ENCODE assay signal across 19 cellular contexts in the genomic region with DNA sequence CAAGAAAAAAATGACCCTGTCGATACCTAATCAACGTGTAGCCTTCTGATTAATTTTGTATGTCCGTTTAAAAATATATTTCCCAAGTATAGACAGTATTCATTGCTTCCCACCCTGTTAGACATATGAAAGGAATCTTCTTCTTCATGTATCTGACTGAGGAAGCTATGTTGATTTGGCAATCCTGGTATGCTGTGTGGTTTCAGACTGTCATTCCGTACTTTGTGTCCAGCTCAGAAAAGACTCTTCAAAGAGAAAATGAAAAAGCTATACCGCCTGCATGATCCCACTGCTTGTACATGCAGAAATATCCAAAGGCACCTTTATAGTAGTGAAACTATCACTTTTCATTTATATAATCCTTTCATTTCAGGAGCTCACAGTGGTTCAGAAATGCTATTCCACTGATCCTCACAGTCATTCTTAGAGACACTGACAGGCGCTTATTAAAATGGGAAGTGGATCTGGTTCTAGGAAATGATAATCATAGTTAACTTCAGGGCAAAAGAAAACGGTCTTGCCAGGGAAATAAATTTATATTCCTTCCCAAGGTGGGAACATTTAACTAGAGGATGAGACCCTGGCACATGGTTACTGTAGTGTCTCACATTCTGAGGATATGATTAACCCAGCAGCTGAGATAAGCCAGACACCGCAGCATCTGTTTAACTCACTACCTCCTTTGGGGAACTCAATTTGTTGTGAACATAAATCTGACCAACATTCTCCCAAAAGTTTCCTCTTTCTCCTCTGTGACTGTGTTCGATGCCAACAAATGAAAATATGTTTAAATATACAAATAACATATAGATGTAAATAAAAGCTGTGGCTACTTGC.
A peak's percentile ranks its signal among the peaks of the same experiment; 100 is the strongest.
DNase-seq lines count a peak whose midpoint lies in the region; ATAC-seq and TF ChIP-seq lines count a peak whose summit lies in the region.
"Had no signal": no experiment of that assay in that cellular context is flagged by ENCODE, and none has a peak within 500 bp of the region (broad histone marks: within the 10 kb centered on the region; RNA-seq: fewer than 3 reads in every experiment).

No MANE protein-coding gene starts in this region.

- ATAC-seq in HG03139 (IDR thresholded peaks at IDR 0.05; ENCODE audit: unreplicated experiment) = no peak
- ATAC-seq: activated naive CD8-positive, alpha-beta T cell treated with anti-CD3 and anti-CD28 coated beads, Interleukin-2, amount 50 U/mL, for 24 hours; stimulated activated naive CD8-positive, alpha-beta T cell treated with anti-CD3 and anti-CD28 coated beads, Interleukin-15, amount 100 ng/mL, for 72 hours had no signal

- H3K27me3 Mint-ChIP-seq in activated CD4-positive, alpha-beta memory T cell treated with anti-CD3 and anti-CD28 coated beads, Interleukin-2, amount 10 ng/mL, durations not matched to agents 7 days and 5 days = no peaks in the 10 kb centered on the region
- H3K27me3 Mint-ChIP-seq: activated naive CD8-positive, alpha-beta T cell treated with anti-CD3 and anti-CD28 coated beads, Interleukin-2, amount 50 U/mL, for 24 hours; stimulated activated naive CD8-positive, alpha-beta T cell treated with anti-CD3 and anti-CD28 coated beads, Interleukin-15, amount 100 ng/mL, for 72 hours had no signal

- H3K36me3 Mint-ChIP-seq in activated CD4-positive, alpha-beta memory T cell treated with anti-CD3 and anti-CD28 coated beads, Interleukin-2, amount 10 ng/mL, durations not matched to agents 7 days and 5 days (ENCODE audit: low read depth) = no peaks in the 10 kb centered on the region

- H3K36me3 ChIP-seq in brain microvascular endothelial cell (replicated peaks) = no peaks in the 10 kb centered on the region

- no peak overlapping the region for H3K4me3 ChIP-seq in brain microvascular endothelial cell (ENCODE audit: low read depth, low read length)

- POLR2A ChIA-PET in activated CD4-positive, alpha-beta memory T cell treated with anti-CD3 and anti-CD28 coated beads, Interleukin-2, amount 10 ng/mL, durations not matched to agents 7 days and 5 days (lab: Charles Lee) = no interaction called here

- DNase-seq in AG09319 (ENCODE audit: extremely low read depth, low read depth) = peak; percentile 10
- DNase-seq in NCI-H226 = peak; percentile 86
- DNase-seq in brain microvascular endothelial cell = peak; percentile 86
- DNase-seq in left kidney (ENCODE audit: low read depth, low spot score) = peak; percentile 1
- no peak for DNase-seq in T-helper 1 cell
- DNase-seq in activated CD4-positive, alpha-beta memory T cell treated with anti-CD3 and anti-CD28 coated beads, Interleukin-2, amount 10 ng/mL, durations not matched to agents 7 days and 5 days = no peak
- no peak for DNase-seq in HuH-7.5 (ENCODE audit: low spot score)
- DNase-seq: activated naive CD8-positive, alpha-beta T cell treated with anti-CD3 and anti-CD28 coated beads, Interleukin-2, amount 50 U/mL, for 24 hours; C1 segment of cervical spinal cord; effector memory CD4-positive, alpha-beta T cell; GDM1; mesendoderm; MM.1S; NCI-H446; posterior cingulate gyrus; stimulated activated CD4-positive, alpha-beta T cell treated with anti-CD3 and anti-CD28 coated beads, Interleukin-4, amount 100 ng/mL, for 4 hours; stimulated activated naive CD8-positive, alpha-beta T cell treated with anti-CD3 and anti-CD28 coated beads, Interleukin-15, amount 100 ng/mL, for 72 hours had no signal

- no peaks in the 10 kb centered on the region for H3K27me3 ChIP-seq in brain microvascular endothelial cell (replicated peaks)

- in situ Hi-C loops in brain microvascular endothelial cell (cut with HindIII; ENCODE audit: low pct_ligation_motif_present, low sequenced_read_pairs) = no loop called here

- CTCF ChIA-PET in activated CD4-positive, alpha-beta memory T cell treated with anti-CD3 and anti-CD28 coated beads, Interleukin-2, amount 10 ng/mL, durations not matched to agents 7 days and 5 days (lab: Charles Lee) = no interaction called here

- H3K4me3 Mint-ChIP-seq in activated CD4-positive, alpha-beta memory T cell treated with anti-CD3 and anti-CD28 coated beads, Interleukin-2, amount 10 ng/mL, durations not matched to agents 7 days and 5 days = no peak overlapping the region
- H3K4me3 Mint-ChIP-seq: activated naive CD8-positive, alpha-beta T cell treated with anti-CD3 and anti-CD28 coated beads, Interleukin-2, amount 50 U/mL, for 24 hours; stimulated activated naive CD8-positive, alpha-beta T cell treated with anti-CD3 and anti-CD28 coated beads, Interleukin-15, amount 100 ng/mL, for 72 hours had no signal

- no peaks in the 10 kb centered on the region for H3K4me1 Mint-ChIP-seq in activated CD4-positive, alpha-beta memory T cell treated with anti-CD3 and anti-CD28 coated beads, Interleukin-2, amount 10 ng/mL, durations not matched to agents 7 days and 5 days
- H3K4me1 Mint-ChIP-seq: activated naive CD8-positive, alpha-beta T cell treated with anti-CD3 and anti-CD28 coated beads, Interleukin-2, amount 50 U/mL, for 24 hours; stimulated activated naive CD8-positive, alpha-beta T cell treated with anti-CD3 and anti-CD28 coated beads, Interleukin-15, amount 100 ng/mL, for 72 hours had no signal

- no peak overlapping the region for H3K27ac Mint-ChIP-seq in activated CD4-positive, alpha-beta memory T cell treated with anti-CD3 and anti-CD28 coated beads, Interleukin-2, amount 10 ng/mL, durations not matched to agents 7 days and 5 days
- H3K27ac Mint-ChIP-seq: activated naive CD8-positive, alpha-beta T cell treated with anti-CD3 and anti-CD28 coated beads, Interleukin-2, amount 50 U/mL, for 24 hours; stimulated activated naive CD8-positive, alpha-beta T cell treated with anti-CD3 and anti-CD28 coated beads, Interleukin-15, amount 100 ng/mL, for 72 hours had no signal

- TF ChIP-seq CTCF in AG09319 (IDR thresholded peaks at IDR 0.05; ENCODE audit: low read depth, low read length) = no peak
- no peak for TF ChIP-seq CTCF in brain microvascular endothelial cell (IDR thresholded peaks at IDR 0.05; ENCODE audit: low read depth, low read length, missing control alignments)

- H3K27ac ChIP-seq in brain microvascular endothelial cell = peak overlapping the region; percentile 98
- H3K27ac ChIP-seq: VCaP had no signal

- peaks cover 5% of the 10 kb centered on the region for H3K9me3 Mint-ChIP-seq in activated CD4-positive, alpha-beta memory T cell treated with anti-CD3 and anti-CD28 coated beads, Interleukin-2, amount 10 ng/mL, durations not matched to agents 7 days and 5 days
- H3K9me3 Mint-ChIP-seq: stimulated activated naive CD8-positive, alpha-beta T cell treated with anti-CD3 and anti-CD28 coated beads, Interleukin-15, amount 100 ng/mL, for 72 hours had no signal

Comparison
In these comparisons a context has a peak if more than half of its experiments do, and no peak if none do; other contexts are left out.
1. DNase-seq: peak in AG09319 (single experiment), NCI-H226 (single experiment), brain microvascular endothelial cell (single experiment) and left kidney (single experiment); none in T-helper 1 cell (0 of 5), activated CD4-positive, alpha-beta memory T cell treated with anti-CD3 and anti-CD28 coated beads, Interleukin-2, amount 10 ng/mL, durations not matched to agents 7 days and 5 days (single experiment) and HuH-7.5 (single experiment).